In genomic region chr10:27614776-27615175, GRCh38 we compare ENCODE assay signal across 20 cellular contexts.
"Had no signal": no experiment of that assay in that cellular context is flagged by ENCODE, and none has a peak within 500 bp of the region (broad histone marks: within the 10 kb centered on the region; RNA-seq: fewer than 3 reads in every experiment).

No MANE protein-coding gene starts in this region.

- H3K9me3 ChIP-seq: gastroesophageal sphincter, lower lobe of right lung, ovary, prostate gland, spleen, thoracic aorta had no signal

- H3K27ac ChIP-seq: cardiac muscle cell, epithelial cell of prostate, gastroesophageal sphincter, lower lobe of right lung, ovary, prostate gland, spleen, thoracic aorta had no signal

- H3K4me1 ChIP-seq: lower lobe of right lung, prostate gland, spleen had no signal

- DNase-seq: activated CD4-positive, alpha-beta T cell treated with anti-CD3 and anti-CD28 coated beads, Interleukin-2, amount 50 U/mL, for 48 hours; activated effector memory CD4-positive, alpha-beta T cell treated with anti-CD3 and anti-CD28 coated beads, Interleukin-2, amount 50 U/mL, for 16 hours; activated naive CD4-positive, alpha-beta T cell treated with anti-CD3 and anti-CD28 coated beads, Interleukin-2, amount 10 ng/mL, durations not matched to agents 7 days and 5 days; amygdala; head of caudate nucleus; hypothalamus; kidney; lower lobe of right lung; naive thymus-derived CD4-positive, alpha-beta T cell; ovary; spleen; stimulated activated CD4-positive, alpha-beta T cell treated with anti-CD3 and anti-CD28 coated beads, Interleukin-4, amount 100 ng/mL, for 1 hour; stimulated activated naive CD4-positive, alpha-beta T cell treated with Interleukin-2 at 50 U/mL for 16 hours; T-helper 1 cell; T-helper 9 cell had no signal

- H3K27me3 ChIP-seq: cardiac muscle cell, gastroesophageal sphincter, ovary had no signal

- FAIRE-seq: kidney had no signal

- H3K4me3 ChIP-seq: cardiac muscle cell, gastroesophageal sphincter, lower lobe of right lung, ovary, prostate gland, spleen, thoracic aorta had no signal

- ATAC-seq: gastroesophageal sphincter; lower lobe of right lung; naive thymus-derived CD4-positive, alpha-beta T cell had no signal

- H3K36me3 ChIP-seq: cardiac muscle cell, gastroesophageal sphincter, lower lobe of right lung, ovary, prostate gland, spleen, thoracic aorta had no signal
